14 cellular contexts compared by ENCODE assay signal in genomic region chr13:98014766-98015165, GRCh38.
DNase-seq lines count a peak whose midpoint lies in the region; FAIRE-seq and TF ChIP-seq lines count a peak whose summit lies in the region.
"Had no signal": no experiment of that assay in that cellular context is flagged by ENCODE, and none has a peak within 500 bp of the region (broad histone marks: within the 10 kb centered on the region; RNA-seq: fewer than 3 reads in every experiment).

No MANE protein-coding gene starts in this region.

- DNase-seq in AG08396 (ENCODE audit: low spot score) = peak; percentile 59
- peak; percentile 53 for DNase-seq in HS-5 (ENCODE audit: low read depth)
- peak; percentile 74 for DNase-seq in astrocyte (ENCODE audit: low read depth)
- DNase-seq in hepatic stellate cell (ENCODE audit: low spot score) = peak; percentile 61
- no peak for DNase-seq in Kasumi-1 (lab: John Stamatoyannopoulos, UW)
- no peak for DNase-seq in NCI-H2107 treated with DMSO at 0.1 percent for 48 hours (lab: John Stamatoyannopoulos, UW; ENCODE audit: unreplicated experiment)
- no peak for DNase-seq in GM19240 (ENCODE audit: insufficient read length, low spot score)
- no peak for DNase-seq in COLO829 (ENCODE audit: low spot score)
- DNase-seq: activated CD4-positive, alpha-beta T cell treated with anti-CD3 and anti-CD28 coated beads, Interleukin-2, amount 10 ng/mL, durations not matched to agents 7 days and 5 days; islet precursor cell; NCI-H345; stimulated activated naive CD8-positive, alpha-beta T cell treated with anti-CD3 and anti-CD28 coated beads, Interleukin-15, amount 100 ng/mL, for 72 hours had no signal

- H3K9ac ChIP-seq in astrocyte (ENCODE audit: low read length) = no peak overlapping the region

- H2AFZ ChIP-seq in astrocyte (ENCODE audit: low read depth, low read length) = no peak overlapping the region

- H3K9me3 ChIP-seq in astrocyte (ENCODE audit: insufficient read depth, low read depth, low read length) = no peaks in the 10 kb centered on the region
- H3K9me3 ChIP-seq: right atrium auricular region had no signal

- H3K4me1 Mint-ChIP-seq in astrocyte (ENCODE audit: low read depth, unreplicated experiment) = peaks cover 7% of the 10 kb centered on the region
- H3K4me1 Mint-ChIP-seq: stimulated activated naive CD8-positive, alpha-beta T cell treated with anti-CD3 and anti-CD28 coated beads, Interleukin-15, amount 100 ng/mL, for 72 hours had no signal

- no peaks in the 10 kb centered on the region for H3K79me2 ChIP-seq in astrocyte (ENCODE audit: insufficient read depth, low read length)

- H3K36me3 ChIP-seq in astrocyte (ENCODE audit: insufficient read depth, low read length) = peaks cover 58% of the 10 kb centered on the region

- no peak overlapping the region for H3K27ac Mint-ChIP-seq in astrocyte (ENCODE audit: unreplicated experiment)
- H3K27ac Mint-ChIP-seq: activated CD4-positive, alpha-beta T cell treated with anti-CD3 and anti-CD28 coated beads, Interleukin-2, amount 10 ng/mL, durations not matched to agents 7 days and 5 days; stimulated activated naive CD8-positive, alpha-beta T cell treated with anti-CD3 and anti-CD28 coated beads, Interleukin-15, amount 100 ng/mL, for 72 hours; T-helper 2 cell treated with Interferon-gamma antibody and Interleukin-4, amounts not matched to agents 5 μg/mL and 100 μg/mL, for 36 hours had no signal

- no peak overlapping the region for H3K4me3 Mint-ChIP-seq in astrocyte (ENCODE audit: unreplicated experiment)
- H3K4me3 Mint-ChIP-seq: activated CD4-positive, alpha-beta T cell treated with anti-CD3 and anti-CD28 coated beads, Interleukin-2, amount 10 ng/mL, durations not matched to agents 7 days and 5 days; stimulated activated naive CD8-positive, alpha-beta T cell treated with anti-CD3 and anti-CD28 coated beads, Interleukin-15, amount 100 ng/mL, for 72 hours; T-helper 2 cell treated with Interferon-gamma antibody and Interleukin-4, amounts not matched to agents 5 μg/mL and 100 μg/mL, for 36 hours had no signal

- peaks cover 29% of the 10 kb centered on the region for H3K36me3 Mint-ChIP-seq in astrocyte (ENCODE audit: low read depth, unreplicated experiment)

- H3K9me3 Mint-ChIP-seq in astrocyte (ENCODE audit: unreplicated experiment) = no peaks in the 10 kb centered on the region
- H3K9me3 Mint-ChIP-seq: activated CD4-positive, alpha-beta T cell treated with anti-CD3 and anti-CD28 coated beads, Interleukin-2, amount 10 ng/mL, durations not matched to agents 7 days and 5 days; stimulated activated naive CD8-positive, alpha-beta T cell treated with anti-CD3 and anti-CD28 coated beads, Interleukin-15, amount 100 ng/mL, for 72 hours; T-helper 2 cell treated with Interferon-gamma antibody and Interleukin-4, amounts not matched to agents 5 μg/mL and 100 μg/mL, for 36 hours had no signal

- no peaks in the 10 kb centered on the region for H4K20me1 ChIP-seq in astrocyte (ENCODE audit: insufficient read depth, low read length)

- peak; percentile 47 for FAIRE-seq in astrocyte (lab: Jason Lieb, UNC)

- H3K4me3 ChIP-seq in astrocyte (ENCODE audit: insufficient read depth, low read depth, low read length) = no peak overlapping the region
- H3K4me3 ChIP-seq: right atrium auricular region had no signal

- no peaks in the 10 kb centered on the region for H3K27me3 ChIP-seq in astrocyte (ENCODE audit: insufficient read depth, low read length)
- H3K27me3 ChIP-seq: right atrium auricular region had no signal

- no peak for TF ChIP-seq CTCF in astrocyte (IDR thresholded peaks at IDR 0.05; ENCODE audit: insufficient read depth, low read depth, low read length)

- no peaks in the 10 kb centered on the region for H3K27me3 Mint-ChIP-seq in astrocyte (ENCODE audit: low read depth, unreplicated experiment)
- H3K27me3 Mint-ChIP-seq: activated CD4-positive, alpha-beta T cell treated with anti-CD3 and anti-CD28 coated beads, Interleukin-2, amount 10 ng/mL, durations not matched to agents 7 days and 5 days; stimulated activated naive CD8-positive, alpha-beta T cell treated with anti-CD3 and anti-CD28 coated beads, Interleukin-15, amount 100 ng/mL, for 72 hours had no signal

- H3K27ac ChIP-seq in astrocyte (ENCODE audit: low read depth, low read length) = peak overlapping the region; percentile 40
- H3K27ac ChIP-seq: right atrium auricular region had no signal

- peak overlapping the region; percentile 68 for H3K4me2 ChIP-seq in astrocyte (ENCODE audit: low read length)

- H3K4me1 ChIP-seq in astrocyte (ENCODE audit: insufficient read depth, low read length) = peaks cover 10% of the 10 kb centered on the region
- H3K4me1 ChIP-seq: right atrium auricular region had no signal

Comparison
In these comparisons a context has a peak if more than half of its experiments do, and no peak if none do; other contexts are left out.
1. DNase-seq: peak in AG08396 (single experiment), HS-5 (single experiment), astrocyte (single experiment) and hepatic stellate cell (single experiment); none in Kasumi-1 (0 of 2), NCI-H2107 treated with DMSO at 0.1 percent for 48 hours (single experiment), GM19240 (single experiment) and COLO829 (single experiment).